Comparison of ENCODE assay signal across 1 cellular context in the genomic region with DNA sequence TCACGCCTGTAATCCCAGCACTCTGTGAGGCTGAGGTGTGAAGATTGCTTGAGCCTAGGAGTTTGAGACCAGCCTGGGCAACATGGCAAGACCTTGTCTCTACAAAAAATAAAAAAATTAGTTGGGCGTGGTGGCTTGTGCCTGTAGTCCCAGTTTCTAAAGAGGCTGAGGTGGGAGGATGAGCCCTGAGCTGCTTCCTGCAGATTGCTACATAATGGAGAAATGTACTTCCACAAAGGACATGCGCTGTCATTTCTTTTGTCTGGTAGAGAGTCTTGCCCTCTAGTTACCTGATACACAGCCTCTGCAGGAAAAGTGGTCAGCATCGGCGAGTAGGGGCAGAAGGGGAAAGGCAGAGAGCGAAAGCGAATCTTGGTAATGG.
TF ChIP-seq lines count a peak whose summit lies in the region.

No MANE protein-coding gene starts in this region.

TF ChIP-seq in HepG2, 621 proteins besides CTCF, POLR2A, EP300 and RAD21:
- TF ChIP-seq ZKSCAN5 (CRISPR knock-in tag; IDR thresholded peaks at IDR 0.05) (no peak), ATM (IDR thresholded peaks at IDR 0.05; ENCODE audit: borderline replicate concordance) (no peak), REL (CRISPR knock-in tag; conservative IDR thresholded peaks at IDR 0.05) (no peak), SRSF4 (IDR thresholded peaks at IDR 0.05; ENCODE audit: low read depth, low read length, poor library complexity, severe bottlenecking) (no peak), EHMT2 (IDR thresholded peaks at IDR 0.05; ENCODE audit: borderline replicate concordance, low read depth, low read length) (no peak), ZNF44 (CRISPR knock-in tag; IDR thresholded peaks at IDR 0.05) (no peak), ZFP36L2 (CRISPR knock-in tag; IDR thresholded peaks at IDR 0.05) (no peak), ZNF383 (CRISPR knock-in tag; IDR thresholded peaks at IDR 0.05; ENCODE audit: borderline replicate concordance) (no peak), AGO1 (IDR thresholded peaks at IDR 0.05; ENCODE audit: low read depth, low read length, poor library complexity, severe bottlenecking) (no peak), GPN1 (CRISPR knock-in tag; IDR thresholded peaks at IDR 0.05; ENCODE audit: borderline replicate concordance) (no peak), MLLT10 (CRISPR knock-in tag; IDR thresholded peaks at IDR 0.05) (no peak)
- TF ChIP-seq, protein P1, sequence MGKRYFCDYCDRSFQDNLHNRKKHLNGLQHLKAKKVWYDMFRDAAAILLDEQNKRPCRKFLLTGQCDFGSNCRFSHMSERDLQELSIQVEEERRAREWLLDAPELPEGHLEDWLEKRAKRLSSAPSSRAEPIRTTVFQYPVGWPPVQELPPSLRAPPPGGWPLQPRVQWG (CRISPR knock-in tag; IDR thresholded peaks at IDR 0.05; ENCODE audit: borderline replicate concordance, low read depth), result no peak
